Comparison of ENCODE assay signal across 8 cellular contexts in the genomic region with DNA sequence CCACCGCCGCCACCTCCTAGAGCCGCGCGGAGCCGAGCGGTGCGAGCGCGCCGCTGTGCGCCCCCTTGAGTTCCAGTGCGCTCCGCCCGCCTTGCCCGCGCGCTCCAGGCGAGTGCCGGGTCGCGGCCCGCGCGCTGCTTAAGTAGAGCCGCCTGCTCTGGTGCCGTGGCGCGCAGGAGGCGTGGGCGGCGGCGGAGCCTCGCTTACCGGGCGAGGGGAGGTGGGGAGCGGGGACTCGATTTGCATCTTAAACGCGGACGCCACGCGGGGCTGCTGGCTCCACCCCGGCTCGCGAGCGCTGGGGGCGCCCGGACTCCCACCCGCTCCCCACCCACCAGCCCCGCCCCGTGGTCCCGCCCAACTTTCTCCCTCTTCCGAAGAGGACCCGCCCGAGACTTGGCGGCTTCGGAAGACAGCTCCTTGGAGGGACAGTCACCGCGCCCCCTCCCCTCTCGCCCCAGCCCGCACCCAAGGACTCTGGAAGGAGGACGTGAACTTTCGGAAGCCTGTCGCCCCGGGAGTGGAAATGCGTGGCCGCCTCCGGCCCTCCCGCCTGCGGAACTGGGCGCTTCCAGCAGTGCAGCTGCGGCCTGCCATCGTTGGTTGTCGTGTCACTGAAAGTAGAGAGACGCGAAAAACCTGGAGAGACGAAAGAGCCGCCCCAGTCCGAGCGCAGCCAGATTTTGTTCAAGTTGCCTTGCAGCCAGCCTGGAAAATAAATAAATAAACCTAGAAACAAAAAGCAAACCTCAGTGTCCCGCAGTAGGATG. TPM values are rescaled to one million over a fixed set of nuclear protein-coding genes. Genes with fewer than 3 reads are reported as not detected.
DNase-seq lines count a peak whose midpoint lies in the region; ATAC-seq, FAIRE-seq and TF ChIP-seq lines count a peak whose summit lies in the region.

Gene KCTD12 (minus strand): TSS at position 114 of the 770 bp plus-strand sequence. CDS start 257 bp downstream, outside the sequence.

- H3K9ac ChIP-seq in endothelial cell of umbilical vein (replicated peaks; ENCODE audit: extremely low read depth, insufficient read depth, low read length), result peak within 1 kb of the TSS; percentile 90

- H4K20me1 ChIP-seq in endothelial cell of umbilical vein (replicated peaks; ENCODE audit: control insufficient read depth, extremely low read depth, insufficient read depth, low read length), result no peaks in the 10 kb centered on the region

- H3K4me1 ChIP-seq in endothelial cell of umbilical vein (ENCODE audit: control insufficient read depth, extremely low read depth, insufficient read depth, low read length), result peaks cover 21% of the 10 kb centered on the region

- H3K4me2 ChIP-seq in endothelial cell of umbilical vein (ENCODE audit: insufficient read depth, low read length), result peak within 1 kb of the TSS; percentile 97

- H3K27ac ChIP-seq in endothelial cell of umbilical vein (ENCODE audit: insufficient read depth, low read depth, low read length), result peak within 1 kb of the TSS; percentile 84

- TF ChIP-seq CTCF in endothelial cell of umbilical vein (IDR thresholded peaks at IDR 0.05; ENCODE audit: extremely low read depth in 1 of 2, insufficient read depth in 1 of 2, low read depth in 1 of 2, low read length in 2 of 2), result peak; percentile 23 to 45

- H3K9me3 ChIP-seq in endothelial cell of umbilical vein (replicated peaks; ENCODE audit: control insufficient read depth, insufficient read depth, low read length), result no peaks in the 10 kb centered on the region

- dilution Hi-C loops in endothelial cell of umbilical vein (cut with MboI; ENCODE audit: extremely low pct_ligation_motif_present, low sequenced_read_pairs), result no loop called here

- peaks cover 39% of the 10 kb centered on the region for H3K79me2 ChIP-seq in endothelial cell of umbilical vein (ENCODE audit: control insufficient read depth, insufficient read depth, low read length)

- in situ Hi-C loops in GM18951 (cut with MboI; ENCODE audit: low sequenced_read_pairs, unreplicated experiment), result no loop called here

- intact Hi-C loops in endothelial cell of umbilical vein (cut with micrococcal nuclease), result loop anchor here (1.0 to 5.0 kb wide), 6 partner anchors 17 to 1009 kb away; no protein-coding TSS in a partner anchor

- TF ChIP-seq POLR2A in GM18951 (IDR thresholded peaks at IDR 0.05; ENCODE audit: extremely low read depth, insufficient read depth, insufficient read length) (peak; percentile 89), endothelial cell of umbilical vein (IDR thresholded peaks at IDR 0.05; ENCODE audit: low read depth, low read length) (peak; percentile 98)

- H2AFZ ChIP-seq in endothelial cell of umbilical vein (ENCODE audit: low read depth, low read length), result peak within 1 kb of the TSS; percentile 72

- peak; percentile 31 for FAIRE-seq in endothelial cell of umbilical vein (lab: Jason Lieb, UNC)

- POLR2A ChIA-PET in endothelial cell of umbilical vein (lab: Charles Lee), result interaction anchor here (0.6 to 2.6 kb wide), 15 partner anchors 18 to 1531 kb away, joined by 3 to 8 read pairs (median 4); no protein-coding TSS in a partner anchor

- H3K9me1 ChIP-seq in endothelial cell of umbilical vein (replicated peaks; ENCODE audit: control insufficient read depth, extremely low read depth, insufficient read depth, low read length), result no peaks in the 10 kb centered on the region

- peak; percentile 67 for ATAC-seq in HG03159 (IDR thresholded peaks at IDR 0.05; ENCODE audit: unreplicated experiment)

- no peaks in the 10 kb centered on the region for H3K27me3 ChIP-seq in endothelial cell of umbilical vein (ENCODE audit: control insufficient read depth in 2 of 2, insufficient read depth in 2 of 2, low read length in 2 of 2)

- CTCF ChIA-PET in endothelial cell of umbilical vein (lab: Charles Lee), result interaction anchor here (0.6 to 6.3 kb wide), 19 partner anchors 17 to 1404 kb away, joined by 3 to 156 read pairs (median 6); partner anchors contain the start of genes CLN5 and TBC1D4

- DNase-seq in AML-193 (lab: John Stamatoyannopoulos, UW) (peak; percentile 63 to 71), NCI-H82 treated with DMSO at 0.1 percent for 48 hours (lab: John Stamatoyannopoulos, UW; ENCODE audit: unreplicated experiment) (peak; percentile 71), endothelial cell of umbilical vein (ENCODE audit: low read depth, low spot score) (peak; percentile 91), middle frontal gyrus (ENCODE audit: extremely low spot score, low spot score) (peak; percentile 53)
- DNase-seq in activated CD8-positive, alpha-beta memory T cell treated with anti-CD3 and anti-CD28 coated beads, Interleukin-2, amount 50 U/mL, for 48 hours, result peak; percentile 88
- peak; percentile 53 to 60 for DNase-seq in stimulated activated CD8-positive, alpha-beta memory T cell treated with anti-CD3 and anti-CD28 coated beads, Interleukin-15, amount 100 ng/mL, for 48 hours (ENCODE audit: low read depth in 2 of 2)

- H3K36me3 ChIP-seq in endothelial cell of umbilical vein (ENCODE audit: control insufficient read depth in 2 of 2, extremely low read depth in 1 of 2, insufficient read depth in 2 of 2, low read length in 2 of 2), result no peaks in the 10 kb centered on the region

- H3K4me3 ChIP-seq in endothelial cell of umbilical vein (replicated peaks in 1 of 3; ENCODE audit: insufficient read depth in 1 of 3, low read depth in 1 of 3, low read length in 3 of 3), result peak within 1 kb of the TSS; percentile 91 to 98 (median 95)

- BruUV-seq in endothelial cell of umbilical vein (replicated peaks; lab: Mats Ljungman, UMichigan), result TSS peak; percentile 8

TF ChIP-seq in endothelial cell of umbilical vein, 7 proteins besides CTCF, POLR2A, EP300 and RAD21:
- TF ChIP-seq FOS (IDR thresholded peaks at IDR 0.05; ENCODE audit: borderline replicate concordance, insufficient read depth, low read length) (no peak), MAX (IDR thresholded peaks at IDR 0.05; ENCODE audit: insufficient read depth, insufficient read length) (peak; percentile 23), JUN (IDR thresholded peaks at IDR 0.05; ENCODE audit: borderline replicate concordance, insufficient read depth, insufficient read length, low read depth) (no peak), POLR2AphosphoS5 (IDR thresholded peaks at IDR 0.05; ENCODE audit: insufficient read depth, low read depth, low read length) (peak; percentile 99)
TF ChIP-seq in endothelial cell of umbilical vein: peak in this region for 2.

RNA-seq across cellular contexts. Expression of gene KCTD12, which starts in this region (rescaled TPM):
- 90.8 and 116 TPM in 2 replicates for total RNA-seq in endothelial cell of umbilical vein
- 86.0 and 95.9 TPM in 2 replicates for polyA plus RNA-seq in endothelial cell of umbilical vein
- polyA plus RNA-seq in endothelial cell of umbilical vein (2011; cell fraction: cytosol; rRNA removed), result 58.5 and 63.3 TPM in 2 replicates
- 60.6 and 85.1 TPM in 2 replicates for polyA plus RNA-seq in endothelial cell of umbilical vein (2011; cell fraction: nucleus; rRNA removed)
- polyA plus RNA-seq in endothelial cell of umbilical vein (2012), result 116 and 132 TPM in 2 replicates
- polyA minus RNA-seq in endothelial cell of umbilical vein, result 125 and 139 TPM in 2 replicates
- not detected for polyA minus RNA-seq in endothelial cell of umbilical vein (2011; cell fraction: cytosol; rRNA and poly(A)+ RNA removed)
- polyA minus RNA-seq in endothelial cell of umbilical vein (2011; cell fraction: nucleus; rRNA and poly(A)+ RNA removed), result 93.3 and 102 TPM in 2 replicates

Comparison
In these comparisons a context has a peak if more than half of its experiments do, and no peak if none do; other contexts are left out.
1. Peak in every context shown above with its lines: DNase-seq, ATAC-seq, H3K4me3 ChIP-seq and H3K27ac ChIP-seq.